In genomic region chr7:77425151-77426051, GRCh38 we compare ENCODE assay signal across 10 cellular contexts. TPM values are rescaled to one million over a fixed set of nuclear protein-coding genes. Genes with fewer than 3 reads are reported as not detected.
DNase-seq lines count a peak whose midpoint lies in the region; ATAC-seq, FAIRE-seq and TF ChIP-seq lines count a peak whose summit lies in the region.
"Had no signal": no experiment of that assay in that cellular context is flagged by ENCODE, and none has a peak within 500 bp of the region (broad histone marks: within the 10 kb centered on the region; RNA-seq: fewer than 3 reads in every experiment).

No MANE protein-coding gene starts in this region.

- no peaks in the 10 kb centered on the region for H3K27me3 Mint-ChIP-seq in neural crest cell (ENCODE audit: low read depth)

- peaks cover 69% of the 10 kb centered on the region for H3K4me1 Mint-ChIP-seq in neural crest cell

- peak overlapping the region; percentile 69 for H3K4me3 Mint-ChIP-seq in neural crest cell

- H3K9me3 Mint-ChIP-seq in neural crest cell, result no peaks in the 10 kb centered on the region

- FAIRE-seq in GM18507 (lab: Jason Lieb, UNC), result peak; percentile 18

- ATAC-seq in GM21381 (IDR thresholded peaks at IDR 0.05; ENCODE audit: unreplicated experiment), result no peak
- ATAC-seq: mucosa of descending colon had no signal

- no peaks in the 10 kb centered on the region for H3K36me3 Mint-ChIP-seq in neural crest cell (ENCODE audit: low read depth)

- DNase-seq in GM18507 (ENCODE audit: extremely low spot score, insufficient read length, low read depth) (no peak), LoVo (ENCODE audit: low spot score) (peak; percentile 54), ecto neural progenitor cell (ENCODE audit: low spot score) (peak; percentile 55), neural crest cell (ENCODE audit: low read depth, low spot score) (peak; percentile 18), cerebellum (ENCODE audit: low spot score) (no peak), COR-L47 (lab: John Stamatoyannopoulos, UW) (no peak), hippocampal formation (lab: John Stamatoyannopoulos, UW) (no peak)
- DNase-seq: mucosa of descending colon, NCI-H2081 had no signal

- H3K27ac Mint-ChIP-seq in neural crest cell (ENCODE audit: unreplicated experiment), result peak overlapping the region; percentile 92

- no peak for TF ChIP-seq CTCF in neural crest cell (conservative IDR thresholded peaks at IDR 0.05)

RNA-seq across cellular contexts. Expression of gene GSAP, which starts 9.3 kb away (rescaled TPM):
- total RNA-seq in neural crest cell, result 2.1 and 2.2 TPM in 2 replicates
- 14.2 TPM for total RNA-seq in cerebellum

Comparison
In these comparisons a context has a peak if more than half of its experiments do, and no peak if none do; other contexts are left out.
1. DNase-seq: peak in LoVo (single experiment), ecto neural progenitor cell (single experiment) and neural crest cell (single experiment); none in GM18507 (single experiment), cerebellum (single experiment), COR-L47 (single experiment) and hippocampal formation (0 of 2).